In the genomic region with DNA sequence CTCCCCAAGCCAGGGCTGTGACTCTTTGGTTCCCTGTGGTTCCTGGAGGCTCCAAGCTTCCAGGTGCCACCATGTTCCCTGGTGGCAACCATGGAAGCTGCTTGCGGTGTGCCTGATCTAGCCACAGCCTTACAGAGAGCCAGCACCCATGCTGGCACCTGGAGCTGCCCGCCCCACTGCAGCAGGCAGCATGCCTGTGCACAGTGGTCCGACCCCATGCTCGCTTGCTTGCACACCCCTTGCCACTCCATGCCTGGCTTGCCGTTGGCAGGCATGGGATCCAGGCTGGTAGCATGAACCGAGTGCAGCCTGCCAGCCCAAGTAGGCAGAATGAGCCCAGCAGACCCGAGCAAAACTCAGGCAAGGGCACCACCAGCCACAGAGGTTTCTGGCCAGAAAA, we compare ENCODE assay signal across 32 cellular contexts.
"Had no signal": no experiment of that assay in that cellular context is flagged by ENCODE, and none has a peak within 500 bp of the region (broad histone marks: within the 10 kb centered on the region; RNA-seq: fewer than 3 reads in every experiment).

No MANE protein-coding gene starts in this region.

- H3K9ac ChIP-seq: SK-N-SH had no signal

- H3K4me3 ChIP-seq: ascending aorta, cardiac muscle cell, MG63, SJSA1 had no signal

- FAIRE-seq: RCC 7860 had no signal

- H3K36me3 ChIP-seq: ascending aorta, cardiac muscle cell, MG63, SJSA1 had no signal

- H3K4me2 ChIP-seq: SK-N-SH had no signal

- H3K9me3 ChIP-seq: ascending aorta, SJSA1 had no signal

- DNase-seq: activated CD4-positive, alpha-beta T cell treated with anti-CD3 and anti-CD28 coated beads, Interleukin-2, amount 10 ng/mL, durations not matched to agents 24 days and 14 days; activated CD4-positive, alpha-beta T cell treated with anti-CD3 and anti-CD28 coated beads, Interleukin-2, amount 50 U/mL, for 4 hours; activated CD8-positive, alpha-beta T cell treated with anti-CD3 and anti-CD28 coated beads for 36 hours; activated effector memory CD4-positive, alpha-beta T cell treated with anti-CD3 and anti-CD28 coated beads, Interleukin-2, amount 50 U/mL, for 16 hours; activated naive CD4-positive, alpha-beta T cell; activated naive CD4-positive, alpha-beta T cell treated with anti-CD3 and anti-CD28 coated beads, Interleukin-2, amount 50 U/mL, for 16 hours; activated naive CD8-positive, alpha-beta T cell treated with anti-CD3 and anti-CD28 coated beads for 36 hours; activated T-cell treated with anti-CD3 and anti-CD28 coated beads, Interleukin-2, amount 50 U/mL, for 1 hour; activated T-cell treated with anti-CD3 and anti-CD28 coated beads, Interleukin-2, amount 50 U/mL, for 72 hours; amygdala; Kasumi-1; KG1; MG63; NCI-H1048; NCI-H1105 treated with DMSO at 0.1 percent for 48 hours; NCI-H1436; NCI-H1694; NCI-H1930; NCI-H510A; NCI-H526; NCI-H748 treated with DMSO at 0.1 percent for 48 hours; NK-92 treated with Interleukin-12 subunit alpha and Interleukin-12 subunit beta, amount 100 ng/mL, for 24 hours; PC-3; SHP77 treated with DMSO at 0.1 percent for 48 hours; SK-N-SH; T-cell; T1000 had no signal

- H3K27me3 ChIP-seq: ascending aorta, cardiac muscle cell, MG63, SJSA1 had no signal

- ATAC-seq: activated CD8-positive, alpha-beta T cell treated with anti-CD3 and anti-CD28 coated beads for 36 hours; activated T-cell treated with anti-CD3 and anti-CD28 coated beads, Interleukin-2, amount 50 U/mL, for 72 hours; activated T-helper 17 cell treated with anti-CD3 and anti-CD28 coated beads, Interleukin-2, amount 50 U/mL, for 72 hours; PC-3; T-cell had no signal

- H3K27ac ChIP-seq: ascending aorta, cardiac muscle cell, SJSA1 had no signal
